ENCODE assay signal across 8 cellular contexts in genomic region chr20:28602401-28603217, GRCh38.
DNase-seq lines count a peak whose midpoint lies in the region; ATAC-seq, FAIRE-seq and TF ChIP-seq lines count a peak whose summit lies in the region.
"Not testable (repeated sequence)": the region's sequence is repeated elsewhere in the genome, so short reads cannot be mapped to it uniquely, and the experiment has no call there.

No MANE protein-coding gene starts in this region.

- peak overlapping the region; percentile 47 to 80 (median 77) for H3K27ac ChIP-seq in gastrocnemius medialis

- peaks cover 3 to 15% (median 12%) of the 10 kb centered on the region in 3 donors for H3K4me1 Mint-ChIP-seq in IgD-negative memory B cell
- H3K4me1 Mint-ChIP-seq in type B pancreatic cell (ENCODE audit: unreplicated experiment), result not testable (repeated sequence)

- peak; percentile 100 for ATAC-seq in gastrocnemius medialis

- intact Hi-C loops in gastrocnemius medialis (cut with DNase I; ENCODE audit: low total_unique reads), result not testable (repeated sequence)

- H3K27me3 ChIP-seq in HAP-1 (ENCODE audit: low read depth); gastrocnemius medialis: not testable (repeated sequence)

- not testable (repeated sequence) for FAIRE-seq in GM12891 (lab: Jason Lieb, UNC)

- H3K27me3 Mint-ChIP-seq in IgD-negative memory B cell, type B pancreatic cell: not testable (repeated sequence)

- not testable (repeated sequence) for H3K9me3 ChIP-seq in HAP-1, gastrocnemius medialis

- not testable (repeated sequence) for H3K4me1 ChIP-seq in HAP-1, gastrocnemius medialis

- TF ChIP-seq CTCF in gastrocnemius medialis (IDR thresholded peaks at IDR 0.05 in 4 of 5, conservative IDR thresholded peaks at IDR 0.05 in 1 of 5), result peak in 4 of 5 experiments; percentile 19 to 63 (median 45)
- TF ChIP-seq CTCF in type B pancreatic cell (conservative IDR thresholded peaks at IDR 0.05), result not testable (repeated sequence)

- H3K4me3 Mint-ChIP-seq in IgD-negative memory B cell, result peak overlapping the region; percentile 88 to 100 (median 93)
- H3K4me3 Mint-ChIP-seq in type B pancreatic cell, result peak overlapping the region; percentile 86

- H3K36me3 ChIP-seq in HAP-1 (replicated peaks); gastrocnemius medialis: not testable (repeated sequence)

- in situ Hi-C loops in HAP-1 (cut with MboI; ENCODE audit: low sequenced_read_pairs); gastrocnemius medialis (cut with MboI; ENCODE audit: low sequenced_read_pairs in 4 of 4): not testable (repeated sequence)

- H3K4me3 ChIP-seq in HAP-1 (peak overlapping the region; percentile 60), gastrocnemius medialis (peak overlapping the region; percentile 65 to 97 (median 75))

- not testable (repeated sequence) for TF ChIP-seq POLR2A in GM12891 (IDR thresholded peaks at IDR 0.05; ENCODE audit: low read depth, low read length)
- peak in 1 of 2 donors; percentile 28 for TF ChIP-seq POLR2A in gastrocnemius medialis (IDR thresholded peaks at IDR 0.05)

- not testable (repeated sequence) for H3K9me3 Mint-ChIP-seq in IgD-negative memory B cell, type B pancreatic cell

- H3K27ac Mint-ChIP-seq in IgD-negative memory B cell (peak overlapping the region; percentile 68 to 81 (median 71)), type B pancreatic cell (peak overlapping the region; percentile 56)

- H3K36me3 Mint-ChIP-seq in IgD-negative memory B cell, type B pancreatic cell: not testable (repeated sequence)

- peak; percentile 30 for DNase-seq in GM12891 (ENCODE audit: insufficient read length, low spot score)
- DNase-seq in HAP-1 (ENCODE audit: low spot score in 2 of 2), result peak; percentile 79 to 87
- peak; percentile 90 for DNase-seq in activated CD8-positive, alpha-beta memory T cell treated with anti-CD3 and anti-CD28 coated beads for 24 hours
- DNase-seq in dedifferentiated amniotic fluid mesenchymal stem cell (ENCODE audit: extremely low spot score), result peak; percentile 69
- peak; percentile 80 for DNase-seq in iPS-NIHi11 (ENCODE audit: low spot score)
- DNase-seq in gastrocnemius medialis, result peak; percentile 78
- not testable (repeated sequence) for DNase-seq in type B pancreatic cell (ENCODE audit: extremely low spot score, unreplicated experiment)
